In genomic region chr1:196400478-196401453, GRCh38 we compare ENCODE assay signal across 11 cellular contexts.
DNase-seq lines count a peak whose midpoint lies in the region; ATAC-seq and TF ChIP-seq lines count a peak whose summit lies in the region.
"Had no signal": no experiment of that assay in that cellular context is flagged by ENCODE, and none has a peak within 500 bp of the region (broad histone marks: within the 10 kb centered on the region; RNA-seq: fewer than 3 reads in every experiment).

No MANE protein-coding gene starts in this region.

- CTCF ChIA-PET in BJ (lab: Yijun Ruan, JAX) = no interaction called here

- no peaks in the 10 kb centered on the region for H3K27me3 Mint-ChIP-seq in endodermal cell (ENCODE audit: insufficient read depth)

- H3K9ac ChIP-seq in endodermal cell (ENCODE audit: extremely low read depth, low read length, poor library complexity, severe bottlenecking) = no peak overlapping the region
- H3K9ac ChIP-seq in mesenchymal stem cell (ENCODE audit: low read length) = peak overlapping the region; percentile 48

- H3K4me1 ChIP-seq in endodermal cell (ENCODE audit: control insufficient read depth, insufficient read depth, low read length) (no peaks in the 10 kb centered on the region), mesenchymal stem cell (ENCODE audit: control insufficient read depth, insufficient read depth, low read depth, low read length) (no peaks in the 10 kb centered on the region)

- peak; percentile 80 for DNase-seq in BJ (ENCODE audit: low read depth)
- DNase-seq in NCI-H2107 treated with DMSO at 0.1 percent for 48 hours (lab: John Stamatoyannopoulos, UW; ENCODE audit: unreplicated experiment) = peak; percentile 64
- no peak for DNase-seq in endodermal cell
- DNase-seq in mesenchymal stem cell = peak; percentile 91
- DNase-seq: activated CD4-positive, CD25-positive, alpha-beta regulatory T cell; DMS79; NCI-H1048 had no signal

- no peak for ATAC-seq in HG03432 (IDR thresholded peaks at IDR 0.05; ENCODE audit: unreplicated experiment)
- ATAC-seq in HG03520 (IDR thresholded peaks at IDR 0.05; ENCODE audit: unreplicated experiment) = no peak
- ATAC-seq in HG02588 (IDR thresholded peaks at IDR 0.05; ENCODE audit: unreplicated experiment) = no peak
- no peak for ATAC-seq in HG02852 (IDR thresholded peaks at IDR 0.05; ENCODE audit: unreplicated experiment)

- H3K9me3 ChIP-seq in endodermal cell (ENCODE audit: control insufficient read depth, low read length) (no peaks in the 10 kb centered on the region), mesenchymal stem cell (ENCODE audit: control insufficient read depth, low read length) (no peaks in the 10 kb centered on the region)

- no peak overlapping the region for H4K8ac ChIP-seq in mesenchymal stem cell (ENCODE audit: low read length)

- POLR2A ChIA-PET in BJ (lab: Charles Lee) = interaction anchor here (0.6 kb wide), 1 partner anchor 67 kb away, joined by 4 read pairs; no protein-coding TSS in a partner anchor

- H3K36me3 Mint-ChIP-seq in endodermal cell (ENCODE audit: low read depth) = peaks cover 2% of the 10 kb centered on the region

- H4K91ac ChIP-seq in mesenchymal stem cell (ENCODE audit: low read length) = no peak overlapping the region

- no peak overlapping the region for H3K23ac ChIP-seq in mesenchymal stem cell (ENCODE audit: low read length in 2 of 2)

- H2AK5ac ChIP-seq in mesenchymal stem cell (ENCODE audit: low read length, severe bottlenecking) = no peak overlapping the region

- no peaks in the 10 kb centered on the region for H3K27me3 ChIP-seq in BJ (ENCODE audit: control insufficient read depth, insufficient read depth, low read length)
- H3K27me3 ChIP-seq in endodermal cell (ENCODE audit: control insufficient read depth, insufficient read depth, low read length, poor library complexity, severe bottlenecking) = no peaks in the 10 kb centered on the region
- H3K27me3 ChIP-seq in mesenchymal stem cell (ENCODE audit: control insufficient read depth in 1 of 2, insufficient read depth in 1 of 2, low read length in 2 of 2) = no peaks in the 10 kb centered on the region

- H2BK15ac ChIP-seq in mesenchymal stem cell (ENCODE audit: low read depth, poor library complexity, severe bottlenecking) = no peak overlapping the region

- H3K18ac ChIP-seq in mesenchymal stem cell (ENCODE audit: low read depth in 1 of 2, low read length in 2 of 2) = no peak overlapping the region

- H3K4me3 Mint-ChIP-seq in endodermal cell = no peak overlapping the region

- H3K14ac ChIP-seq in mesenchymal stem cell (ENCODE audit: low read length in 2 of 2) = no peak overlapping the region

- H3K4me1 Mint-ChIP-seq in endodermal cell = peaks cover 10% of the 10 kb centered on the region

- H3K79me1 ChIP-seq in mesenchymal stem cell (replicated peaks; ENCODE audit: low read length, poor library complexity, severe bottlenecking) = peaks cover 2% of the 10 kb centered on the region

- peak overlapping the region; percentile 18 for H3K4me2 ChIP-seq in mesenchymal stem cell (ENCODE audit: low read length, poor library complexity, severe bottlenecking)

- WGBS in endodermal cell (ENCODE audit: insufficient coverage in 1 of 2, insufficient read length in 1 of 2), 2 experiments = 82 to 92% methylated on average over 3 to 6 of the region's 7 CpGs
- 21% methylated on average over 2 of the region's 7 CpGs for WGBS in mesenchymal stem cell

- H2BK120ac ChIP-seq in mesenchymal stem cell (ENCODE audit: low read depth, low read length) = no peak overlapping the region

- TF ChIP-seq CTCF in BJ (IDR thresholded peaks at IDR 0.05; ENCODE audit: insufficient read depth, low read depth, low read length) = no peak
- TF ChIP-seq CTCF in endodermal cell (conservative IDR thresholded peaks at IDR 0.05) = no peak

- no peaks in the 10 kb centered on the region for H3K9me3 Mint-ChIP-seq in endodermal cell

- H2AFZ ChIP-seq in mesenchymal stem cell (ENCODE audit: low read depth, low read length) = no peak overlapping the region

- no peak overlapping the region for H3K4ac ChIP-seq in mesenchymal stem cell (ENCODE audit: low read depth in 1 of 2, low read length in 2 of 2)

- H3K27ac ChIP-seq in endodermal cell (ENCODE audit: low read depth, low read length) (no peak overlapping the region), mesenchymal stem cell (ENCODE audit: low read length, poor library complexity, severe bottlenecking) (peak overlapping the region; percentile 76)

- H2BK12ac ChIP-seq in mesenchymal stem cell (ENCODE audit: low read length in 2 of 2) = no peak overlapping the region

- peak overlapping the region; percentile 58 for H3K27ac Mint-ChIP-seq in endodermal cell

- H2BK5ac ChIP-seq in mesenchymal stem cell (ENCODE audit: low read depth, low read length, poor library complexity, severe bottlenecking) = no peak overlapping the region

- H3K36me3 ChIP-seq in BJ (ENCODE audit: control insufficient read depth, insufficient read depth, low read length) = no peaks in the 10 kb centered on the region
- H3K36me3 ChIP-seq in endodermal cell (ENCODE audit: control insufficient read depth, insufficient read depth, low read length) = no peaks in the 10 kb centered on the region
- no peaks in the 10 kb centered on the region for H3K36me3 ChIP-seq in mesenchymal stem cell (ENCODE audit: control insufficient read depth in 1 of 2, insufficient read depth in 2 of 2, low read depth in 1 of 2, low read length in 2 of 2)

- no peak overlapping the region for H3K4me3 ChIP-seq in BJ (ENCODE audit: low read depth, low read length)
- H3K4me3 ChIP-seq in endodermal cell (ENCODE audit: low read length) = no peak overlapping the region
- peak overlapping the region in 1 of 2 experiments; percentile 34 for H3K4me3 ChIP-seq in mesenchymal stem cell (ENCODE audit: insufficient read depth in 1 of 2, low read depth in 1 of 2, low read length in 2 of 2)
